Comparison of ENCODE assay signal across 1 cellular context in genomic region chr22:46674367-46674781, GRCh38.
TF ChIP-seq lines count a peak whose summit lies in the region.

No MANE protein-coding gene starts in this region.

TF ChIP-seq in GM23338, 12 proteins besides CTCF, POLR2A, EP300 and RAD21 (continued from another document):
- no peak for TF ChIP-seq REST (IDR thresholded peaks at IDR 0.05; ENCODE audit: unreplicated experiment)
TF ChIP-seq in GM23338: peak in this region for 0.
